In genomic region chr5:41193462-41194166, GRCh38 we compare ENCODE assay signal across 10 cellular contexts. TPM values are rescaled to one million over a fixed set of nuclear protein-coding genes. Genes with fewer than 3 reads are reported as not detected.
A peak's percentile ranks its signal among the peaks of the same experiment; 100 is the strongest.
DNase-seq lines count a peak whose midpoint lies in the region; ATAC-seq and TF ChIP-seq lines count a peak whose summit lies in the region.
"Had no signal": no experiment of that assay in that cellular context is flagged by ENCODE, and none has a peak within 500 bp of the region (broad histone marks: within the 10 kb centered on the region; RNA-seq: fewer than 3 reads in every experiment).

No MANE protein-coding gene starts in this region.

- CTCF ChIA-PET in WTC11 (lab: Charles Lee), result no interaction called here

- TF ChIP-seq CTCF in LNCaP clone FGC (IDR thresholded peaks at IDR 0.05; ENCODE audit: control insufficient read depth, extremely low read depth, insufficient read depth) (no peak), WTC11 (IDR thresholded peaks at IDR 0.05) (no peak)

- H3K27me3 Mint-ChIP-seq in WTC11 (ENCODE audit: low read depth), result no peaks in the 10 kb centered on the region

- POLR2A ChIA-PET in WTC11 (lab: Charles Lee), result no interaction called here

- intact Hi-C loops in left colon (cut with DNase I, micrococcal nuclease), result no loop called here

- H3K9me3 Mint-ChIP-seq in WTC11, result no peaks in the 10 kb centered on the region

- no peaks in the 10 kb centered on the region for H3K36me3 Mint-ChIP-seq in WTC11

- H3K4me3 Mint-ChIP-seq in WTC11, result no peak overlapping the region

- no peaks in the 10 kb centered on the region for H3K4me1 Mint-ChIP-seq in WTC11

- H3K27ac Mint-ChIP-seq in WTC11, result no peak overlapping the region

- peak; percentile 100 for ATAC-seq in left colon
- ATAC-seq in HG02870 (IDR thresholded peaks at IDR 0.05; ENCODE audit: unreplicated experiment), result no peak
- ATAC-seq in HG03196 (IDR thresholded peaks at IDR 0.05; ENCODE audit: unreplicated experiment), result no peak
- ATAC-seq in WTC11, result no peak
- no peak for ATAC-seq in HG03457 (IDR thresholded peaks at IDR 0.05; ENCODE audit: unreplicated experiment)

- H3K4me3 ChIP-seq in LNCaP clone FGC (ENCODE audit: low read depth, low read length), result no peak overlapping the region

- H3K27ac ChIP-seq in substantia nigra (ENCODE audit: low read depth, low read length, poor library complexity, severe bottlenecking), result no peak overlapping the region

- peak; percentile 72 for DNase-seq in LNCaP clone FGC (ENCODE audit: low read depth)
- DNase-seq in cerebellar nuclear complex (lab: John Stamatoyannopoulos, UW), result peak; percentile 64 to 80
- DNase-seq in left colon, result peak; percentile 92 to 94
- DNase-seq in substantia nigra (lab: John Stamatoyannopoulos, UW), result peak in 42 of 49 donors; percentile 0 to 87 (median 42)
- DNase-seq in WTC11 (ENCODE audit: low spot score), result no peak
- DNase-seq: KBM-7; stimulated activated CD4-positive, alpha-beta T cell treated with anti-CD3 and anti-CD28 coated beads, Interleukin-2, amount 100 ng/mL, for 48 hours had no signal

TF ChIP-seq in WTC11, 78 proteins besides CTCF, POLR2A, EP300 and RAD21 (continues in another document):
- TF ChIP-seq ZBTB21 (CRISPR knock-in tag; IDR thresholded peaks at IDR 0.05; ENCODE audit: borderline replicate concordance), result no peak
- no peak for TF ChIP-seq ERG (CRISPR knock-in tag; IDR thresholded peaks at IDR 0.05)
- no peak for TF ChIP-seq RELA (CRISPR knock-in tag; IDR thresholded peaks at IDR 0.05; ENCODE audit: borderline replicate concordance)
- no peak for TF ChIP-seq MXD4 (CRISPR knock-in tag; IDR thresholded peaks at IDR 0.05; ENCODE audit: borderline replicate concordance)
- TF ChIP-seq AFF4 (CRISPR knock-in tag; IDR thresholded peaks at IDR 0.05; ENCODE audit: borderline replicate concordance), result no peak
- no peak for TF ChIP-seq FOXP4 (CRISPR knock-in tag; IDR thresholded peaks at IDR 0.05)
- TF ChIP-seq STAT6 (CRISPR knock-in tag; conservative IDR thresholded peaks at IDR 0.05; ENCODE audit: low read depth), result no peak
- TF ChIP-seq E2F1 (CRISPR knock-in tag; IDR thresholded peaks at IDR 0.05), result no peak
- no peak for TF ChIP-seq ZNF423 (CRISPR knock-in tag; IDR thresholded peaks at IDR 0.05)

RNA-seq across cellular contexts. Expression of gene C6, which starts 19.7 kb away (rescaled TPM):
- total RNA-seq in left colon, result 1 to 10 TPM in 1 of 2 donors, under 1 TPM in 1; 0.92 to 1.0 TPM
- 0.13 to 0.23 TPM (median 0.14 TPM) in 3 replicates for total RNA-seq in WTC11 (2021)
